Comparison of ENCODE assay signal across 8 cellular contexts in genomic region chr16:70576431-70577255, GRCh38. TPM values are rescaled to one million over a fixed set of nuclear protein-coding genes. Genes with fewer than 3 reads are reported as not detected.
DNase-seq lines count a peak whose midpoint lies in the region; ATAC-seq and TF ChIP-seq lines count a peak whose summit lies in the region.

No MANE protein-coding gene starts in this region.

- POLR2A ChIA-PET in BJ (lab: Charles Lee) = no interaction called here
- POLR2A ChIA-PET in HEK293T (lab: Yijun Ruan, JAX) = no interaction called here

- peaks cover 32% of the 10 kb centered on the region for H3K36me3 Mint-ChIP-seq in endodermal cell (ENCODE audit: low read depth)

- H3K27ac ChIP-seq in endodermal cell (ENCODE audit: low read depth, low read length) = peak overlapping the region; percentile 58
- peak overlapping the region; percentile 34 to 95 (median 78) for H3K27ac ChIP-seq in gastrocnemius medialis

- no peak for TF ChIP-seq CTCF in BJ (IDR thresholded peaks at IDR 0.05; ENCODE audit: insufficient read depth, low read depth, low read length)
- no peak for TF ChIP-seq CTCF in endodermal cell (conservative IDR thresholded peaks at IDR 0.05)
- TF ChIP-seq CTCF in gastrocnemius medialis (IDR thresholded peaks at IDR 0.05 in 4 of 5, conservative IDR thresholded peaks at IDR 0.05 in 1 of 5) = no peak

- in situ Hi-C loops in gastrocnemius medialis (cut with MboI; ENCODE audit: low sequenced_read_pairs in 4 of 4) = no loop called here

- no peak for TF ChIP-seq POLR2A in gastrocnemius medialis (IDR thresholded peaks at IDR 0.05)

- no peak overlapping the region for H3K4me3 Mint-ChIP-seq in endodermal cell

- WGBS in endodermal cell (ENCODE audit: insufficient coverage in 1 of 2, insufficient read length in 1 of 2), 2 experiments = 92 to 95% methylated on average over 7 to 10 of the region's 10 CpGs

- CTCF ChIA-PET in BJ (lab: Yijun Ruan, JAX) (interaction anchor here (0.7 to 1.5 kb wide), 2 partner anchors 196 to 1547 kb away, joined by 3 read pairs; no protein-coding TSS in a partner anchor), HEK293T (lab: Yijun Ruan, JAX) (interaction anchor here (0.6 kb wide), 1 partner anchor 14 kb away, joined by 4 read pairs; no protein-coding TSS in a partner anchor)

- H3K9ac ChIP-seq in endodermal cell (ENCODE audit: extremely low read depth, low read length, poor library complexity, severe bottlenecking) = no peak overlapping the region

- no peaks in the 10 kb centered on the region for H3K4me1 Mint-ChIP-seq in endodermal cell

- ATAC-seq in GM18858 (IDR thresholded peaks at IDR 0.05; ENCODE audit: unreplicated experiment) (peak; percentile 84), HG02970 (IDR thresholded peaks at IDR 0.05; ENCODE audit: low FRiP score, unreplicated experiment) (peak; percentile 50), gastrocnemius medialis (peak in 1 of 2 donors; percentile 3)

- H3K9me3 Mint-ChIP-seq in endodermal cell = no peaks in the 10 kb centered on the region

- H3K36me3 ChIP-seq in BJ (ENCODE audit: control insufficient read depth, insufficient read depth, low read length) (peaks cover 4% of the 10 kb centered on the region), endodermal cell (ENCODE audit: control insufficient read depth, insufficient read depth, low read length) (peaks cover 36% of the 10 kb centered on the region), gastrocnemius medialis (peaks cover 0 to 7% of the 10 kb centered on the region in 2 donors)

- no peaks in the 10 kb centered on the region for H3K27me3 Mint-ChIP-seq in endodermal cell (ENCODE audit: insufficient read depth)

- intact Hi-C loops in gastrocnemius medialis (cut with DNase I; ENCODE audit: low total_unique reads) = no loop called here

- peak overlapping the region; percentile 45 for H3K27ac Mint-ChIP-seq in endodermal cell

- H3K4me3 ChIP-seq in BJ (ENCODE audit: low read depth, low read length) (no peak overlapping the region), endodermal cell (ENCODE audit: low read length) (no peak overlapping the region), gastrocnemius medialis (no peak overlapping the region)

- H3K4me1 ChIP-seq in endodermal cell (ENCODE audit: control insufficient read depth, insufficient read depth, low read length) = no peaks in the 10 kb centered on the region
- H3K4me1 ChIP-seq in gastrocnemius medialis = peaks cover 23 to 57% of the 10 kb centered on the region in 2 donors

- H3K9me3 ChIP-seq in endodermal cell (ENCODE audit: control insufficient read depth, low read length) (no peaks in the 10 kb centered on the region), gastrocnemius medialis (no peaks in the 10 kb centered on the region)

- H3K27me3 ChIP-seq in BJ (ENCODE audit: control insufficient read depth, insufficient read depth, low read length) (no peaks in the 10 kb centered on the region), endodermal cell (ENCODE audit: control insufficient read depth, insufficient read depth, low read length, poor library complexity, severe bottlenecking) (no peaks in the 10 kb centered on the region), gastrocnemius medialis (no peaks in the 10 kb centered on the region)

- DNase-seq in BJ (ENCODE audit: low read depth) (peak; percentile 73), OCI-M1 (lab: John Stamatoyannopoulos, UW) (peak; percentile 46), endodermal cell (peak; percentile 54), gastrocnemius medialis (no peak), HEK293T (ENCODE audit: extremely low spot score) (no peak), cortex of kidney (lab: John Stamatoyannopoulos, UW) (no peak)

TF ChIP-seq in HEK293T, 16 proteins besides CTCF, POLR2A, EP300 and RAD21:
- no peak for TF ChIP-seq PKNOX1 (IDR thresholded peaks at IDR 0.05)
- TF ChIP-seq NFRKB (IDR thresholded peaks at IDR 0.05) = no peak
- no peak for TF ChIP-seq FOXA1 (IDR thresholded peaks at IDR 0.05)
- no peak for TF ChIP-seq TARDBP (IDR thresholded peaks at IDR 0.05)
- no peak for TF ChIP-seq HDGF (IDR thresholded peaks at IDR 0.05; ENCODE audit: borderline replicate concordance)
- TF ChIP-seq CTBP1 (IDR thresholded peaks at IDR 0.05; ENCODE audit: borderline replicate concordance) = no peak
- no peak for TF ChIP-seq ELF4 (IDR thresholded peaks at IDR 0.05)

RNA-seq across cellular contexts. Expression of gene SF3B3, which starts 53.0 kb away (rescaled TPM):
- 89.5 and 96.2 TPM in 2 replicates for polyA plus RNA-seq in BJ (2011; rRNA removed)
- polyA minus RNA-seq in BJ (2011; rRNA and poly(A)+ RNA removed) = 132 and 145 TPM in 2 replicates
- total RNA-seq in endodermal cell (100 to 1,000 TPM; 479 to 484 TPM), gastrocnemius medialis (100 to 1,000 TPM in 2 of 4 donors, 10 to 100 TPM in 2; 71.0 to 110 (median 97.2) TPM)
- polyA plus RNA-seq in endodermal cell (2013, experiment 1 of 2) = 277 TPM
- polyA plus RNA-seq in endodermal cell (2013, experiment 2 of 2) = 225 TPM

RNA-seq across cellular contexts. Expression of gene COG4, which starts 53.3 kb away (rescaled TPM):
- 54.3 and 71.7 TPM in 2 replicates for polyA plus RNA-seq in BJ (2011; rRNA removed)
- polyA minus RNA-seq in BJ (2011; rRNA and poly(A)+ RNA removed) = 30.9 and 56.0 TPM in 2 replicates
- total RNA-seq in endodermal cell (10 to 100 TPM; 62.7 to 71.4 TPM), gastrocnemius medialis (100 to 1,000 TPM in 1 of 4 donors, 10 to 100 TPM in 3; 71.8 to 113 (median 82.0) TPM)
- 45.1 TPM for polyA plus RNA-seq in endodermal cell (2013, experiment 1 of 2)
- polyA plus RNA-seq in endodermal cell (2013, experiment 2 of 2) = 43.5 TPM

Comparison
In these comparisons a context has a peak if more than half of its experiments do, and no peak if none do; other contexts are left out.
1. DNase-seq: peak in BJ (single experiment), OCI-M1 (single experiment) and endodermal cell (single experiment); none in gastrocnemius medialis (0 of 2), HEK293T (single experiment) and cortex of kidney (single experiment).
2. RNA of gene SF3B3, which starts 53.0 kb away (total RNA-seq): 479 to 484 TPM in endodermal cell; 71.0 to 110 TPM in gastrocnemius medialis; every median in the first group is over 4 times any median in the second.